ENCODE assay signal across 9 cellular contexts in the genomic region with DNA sequence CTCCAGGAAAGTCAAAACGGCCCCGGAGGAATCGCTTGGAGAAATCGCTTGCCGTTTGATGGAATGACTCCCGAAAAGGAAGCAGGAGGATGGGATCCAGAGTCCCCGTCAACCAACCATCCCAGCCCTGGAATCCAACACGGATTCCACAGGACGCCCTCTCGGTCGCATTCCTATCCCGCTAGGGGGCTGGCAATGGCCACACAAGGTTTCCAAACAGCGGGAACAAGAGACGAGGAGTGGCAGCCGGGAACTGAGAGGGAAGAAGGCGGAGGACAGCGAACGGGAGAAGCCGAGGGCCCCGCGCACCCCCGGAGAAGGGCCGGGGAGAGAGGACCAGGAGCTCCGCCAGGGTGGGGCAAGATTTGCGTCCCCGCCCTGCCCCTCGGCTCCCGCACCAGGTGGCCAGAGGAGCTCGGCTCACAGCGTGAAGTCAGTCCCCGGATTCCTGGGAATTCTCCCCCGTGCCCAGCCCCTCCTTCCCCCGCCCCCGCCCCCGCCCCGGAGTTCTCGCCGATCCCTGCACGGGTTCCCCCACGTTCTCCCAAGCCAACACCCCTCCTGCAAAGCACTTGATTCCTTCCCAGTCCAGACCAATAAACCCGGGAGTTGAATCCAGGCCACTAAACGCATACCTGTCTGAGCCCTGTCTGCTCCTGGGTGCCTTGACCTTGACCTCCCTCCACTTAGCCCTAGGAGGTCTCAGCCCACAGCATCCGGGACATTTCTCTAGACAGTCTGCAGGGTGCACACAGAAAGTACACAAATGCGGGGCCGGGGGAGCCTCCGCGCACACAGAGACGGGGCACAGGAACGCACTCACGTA. TPM values are rescaled to one million over a fixed set of nuclear protein-coding genes. Genes with fewer than 3 reads are reported as not detected.
A peak's percentile ranks its signal among the peaks of the same experiment; 100 is the strongest.
DNase-seq lines count a peak whose midpoint lies in the region; ATAC-seq and TF ChIP-seq lines count a peak whose summit lies in the region.
"Had no signal": no experiment of that assay in that cellular context is flagged by ENCODE, and none has a peak within 500 bp of the region (broad histone marks: within the 10 kb centered on the region; RNA-seq: fewer than 3 reads in every experiment).

No MANE protein-coding gene starts in this region.

- TF ChIP-seq RAD21 in SK-N-SH (IDR thresholded peaks at IDR 0.05; ENCODE audit: low read length): no peak

- H3F3A ChIP-seq in SK-N-SH (replicated peaks; ENCODE audit: insufficient read depth) (peaks cover 5% of the 10 kb centered on the region), smooth muscle cell (ENCODE audit: low read depth) (no peaks in the 10 kb centered on the region)

- H3K9me2 ChIP-seq in SK-N-SH: no peaks in the 10 kb centered on the region

- H3K27me3 ChIP-seq in SK-N-SH (ENCODE audit: insufficient read depth) (peaks cover 60% of the 10 kb centered on the region), smooth muscle cell (ENCODE audit: low read depth) (peaks cover 5% of the 10 kb centered on the region)

- H3K27ac ChIP-seq in SK-N-SH (ENCODE audit: low read depth in 2 of 2, low read length in 1 of 2): no peak overlapping the region
- no peak overlapping the region for H3K27ac ChIP-seq in smooth muscle cell (ENCODE audit: low read depth)

- H3K4me3 ChIP-seq in SK-N-SH (ENCODE audit: low read depth in 2 of 2, low read length in 1 of 2): peak overlapping the region; percentile 46 to 57
- peak overlapping the region; percentile 65 for H3K4me3 ChIP-seq in iPS-11a (ENCODE audit: low read depth, low read length)
- H3K4me3 ChIP-seq in smooth muscle cell: peak overlapping the region; percentile 41

- in situ Hi-C loops in ACHN (cut with HindIII; ENCODE audit: low pct_ligation_motif_present, low pct_unique_long_range_greater_than_20kb, low sequenced_read_pairs): no loop called here

- DNase-seq in GM10266 (ENCODE audit: extremely low spot score) (peak; percentile 2), SK-N-SH (peak; percentile 61), smooth muscle cell (lab: John Stamatoyannopoulos, UW; ENCODE audit: unreplicated experiment) (no peak), ACHN (no peak), amniotic stem cell (lab: John Stamatoyannopoulos, UW) (no peak)
- DNase-seq: foreskin fibroblast had no signal

- CTCF ChIA-PET in SK-N-SH (lab: Yijun Ruan, JAX): interaction anchor here (0.6 to 1.4 kb wide), 6 partner anchors 40 to 118 kb away, joined by 3 to 4 read pairs (median 3); no protein-coding TSS in a partner anchor

- H3K9ac ChIP-seq in SK-N-SH (no peak overlapping the region), smooth muscle cell (ENCODE audit: low read depth) (no peak overlapping the region)

- H3K36me3 ChIP-seq in SK-N-SH (replicated peaks in 1 of 2; ENCODE audit: control insufficient read depth in 1 of 2, insufficient read depth in 2 of 2, low read length in 1 of 2) (no peaks in the 10 kb centered on the region), smooth muscle cell (ENCODE audit: low read depth) (no peaks in the 10 kb centered on the region)

- H3K4me2 ChIP-seq in SK-N-SH: peak overlapping the region; percentile 74
- peak overlapping the region; percentile 84 for H3K4me2 ChIP-seq in smooth muscle cell

- H4K20me1 ChIP-seq in SK-N-SH (ENCODE audit: insufficient read depth): peaks cover 5% of the 10 kb centered on the region; the same call in 1 of the 2 replicates
- no peaks in the 10 kb centered on the region for H4K20me1 ChIP-seq in smooth muscle cell (ENCODE audit: low read depth)

- POLR2A ChIA-PET in SK-N-SH (lab: Yijun Ruan, JAX): no interaction called here

- TF ChIP-seq EP300 in SK-N-SH (IDR thresholded peaks at IDR 0.05; ENCODE audit: borderline replicate concordance in 1 of 2, low read depth in 1 of 2, low read length in 1 of 2): no peak

- WGBS in SK-N-SH (ENCODE audit: low lambda C conversion rate): 14% methylated on average over 36 of the region's 50 CpGs
- 43% methylated on average over 45 of the region's 50 CpGs for WGBS in smooth muscle cell (ENCODE audit: low lambda C conversion rate)

- H3K9me3 ChIP-seq in SK-N-SH (no peaks in the 10 kb centered on the region), smooth muscle cell (replicated peaks; ENCODE audit: low read depth) (no peaks in the 10 kb centered on the region)

- H3K4me1 ChIP-seq in SK-N-SH (ENCODE audit: control insufficient read depth in 1 of 2, insufficient read depth in 2 of 2, low read depth in 1 of 2, low read length in 1 of 2) (peaks cover 0 to 2% of the 10 kb centered on the region in 2 experiments; a peak in 1 of 4 replicates), smooth muscle cell (ENCODE audit: low read depth) (peaks cover 6% of the 10 kb centered on the region)

- ATAC-seq in GM21381 (IDR thresholded peaks at IDR 0.05; ENCODE audit: unreplicated experiment) (no peak), GM21515 (IDR thresholded peaks at IDR 0.05; ENCODE audit: unreplicated experiment) (no peak)

- H3K79me2 ChIP-seq in SK-N-SH (ENCODE audit: insufficient read depth) (no peaks in the 10 kb centered on the region), smooth muscle cell (ENCODE audit: low read depth) (no peaks in the 10 kb centered on the region)

- no peak overlapping the region for H2AFZ ChIP-seq in SK-N-SH (ENCODE audit: low read depth)
- peak overlapping the region; percentile 30 for H2AFZ ChIP-seq in smooth muscle cell (ENCODE audit: low read depth)

- TF ChIP-seq CTCF in GM10266 (IDR thresholded peaks at IDR 0.05; ENCODE audit: control insufficient read depth, insufficient read depth, low read depth, missing control alignments) (no peak), SK-N-SH (IDR thresholded peaks at IDR 0.05) (0 out of 2 replicates have a peak, but pooled peaks have one; percentile 9), smooth muscle cell (IDR thresholded peaks at IDR 0.05; ENCODE audit: borderline replicate concordance, insufficient read depth, poor library complexity, severe bottlenecking) (no peak)

TF ChIP-seq in SK-N-SH, 30 proteins besides CTCF, POLR2A, EP300 and RAD21:
- TF ChIP-seq EZH2phosphoT487 (IDR thresholded peaks at IDR 0.05; ENCODE audit: borderline replicate concordance, low read depth) (no peak), SIN3A (IDR thresholded peaks at IDR 0.05; ENCODE audit: borderline replicate concordance, low read depth, low read length) (no peak), SMC3 (IDR thresholded peaks at IDR 0.05; ENCODE audit: low read depth, low read length) (no peak)

RNA-seq across cellular contexts. Expression of a gene that starts 1.4 kb away (rescaled TPM):
- polyA plus RNA-seq in SK-N-SH (2012; rRNA removed): 1.9 and 2.4 TPM in 2 replicates
- polyA plus RNA-seq in SK-N-SH (2012; cell fraction: cytosol; rRNA removed): 1.1 and 2.7 TPM in 2 replicates
- polyA plus RNA-seq in SK-N-SH (2012; cell fraction: nucleus; rRNA removed): 8.9 and 16.9 TPM in 2 replicates
- total RNA-seq in smooth muscle cell: 2.3 and 3.1 TPM in 2 replicates
- 2.3 and 2.9 TPM in 2 replicates for polyA plus RNA-seq in smooth muscle cell

RNA-seq across cellular contexts. Expression of a gene that starts 34.5 kb away (rescaled TPM):
- polyA plus RNA-seq in SK-N-SH (2012; rRNA removed): 326 and 367 TPM in 2 replicates
- polyA plus RNA-seq in SK-N-SH (2012; cell fraction: cytosol; rRNA removed): 195 and 259 TPM in 2 replicates
- 162 and 171 TPM in 2 replicates for polyA plus RNA-seq in SK-N-SH (2012; cell fraction: nucleus; rRNA removed)
- total RNA-seq in smooth muscle cell: 397 and 443 TPM in 2 replicates
- 663 and 677 TPM in 2 replicates for polyA plus RNA-seq in smooth muscle cell

RNA-seq across cellular contexts. Expression of a gene that starts 34.8 kb away (rescaled TPM):
- polyA plus RNA-seq in SK-N-SH (2012; rRNA removed) (78.0 and 107 TPM in 2 replicates), smooth muscle cell (88.9 and 89.7 TPM in 2 replicates)
- polyA plus RNA-seq in SK-N-SH (2012; cell fraction: cytosol; rRNA removed): 38.1 and 53.3 TPM in 2 replicates
- 212 and 213 TPM in 2 replicates for polyA plus RNA-seq in SK-N-SH (2012; cell fraction: nucleus; rRNA removed)
- 63.3 and 86.0 TPM in 2 replicates for total RNA-seq in smooth muscle cell

RNA-seq across cellular contexts. Expression of a gene that starts 48.1 kb away (rescaled TPM):
- polyA plus RNA-seq in SK-N-SH (2012; rRNA removed): 0.50 and 0.74 TPM in 2 replicates
- 0.08 and 0.19 TPM in 2 replicates for polyA plus RNA-seq in SK-N-SH (2012; cell fraction: cytosol; rRNA removed)
- polyA plus RNA-seq in SK-N-SH (2012; cell fraction: nucleus; rRNA removed): 0.80 and 1.5 TPM in 2 replicates
- total RNA-seq in smooth muscle cell: not detected in 2 replicates
- polyA plus RNA-seq in smooth muscle cell: 0.05 and 1.5 TPM in 2 replicates

RNA-seq across cellular contexts. Expression of a gene that starts 57.0 kb away (rescaled TPM):
- polyA plus RNA-seq in SK-N-SH (2012; rRNA removed) (1.9 and 2.0 TPM in 2 replicates), smooth muscle cell (61.1 and 68.7 TPM in 2 replicates)
- 1.3 and 2.9 TPM in 2 replicates for polyA plus RNA-seq in SK-N-SH (2012; cell fraction: cytosol; rRNA removed)
- polyA plus RNA-seq in SK-N-SH (2012; cell fraction: nucleus; rRNA removed): 4.1 and 4.4 TPM in 2 replicates
- 27.2 and 38.6 TPM in 2 replicates for total RNA-seq in smooth muscle cell

Comparison
In these comparisons a context has a peak if more than half of its experiments do, and no peak if none do; other contexts are left out.
1. DNase-seq: peak in GM10266 (single experiment) and SK-N-SH (single experiment); none in smooth muscle cell (single experiment), ACHN (single experiment) and amniotic stem cell (single experiment).
2. Peak in every context shown above with its lines, with median percentiles within 50 percentile points of each other: H3K4me3 ChIP-seq.